13 cellular contexts compared by ENCODE assay signal in genomic region chr6:11747021-11747420, GRCh38. TPM values are rescaled to one million over a fixed set of nuclear protein-coding genes. Genes with fewer than 3 reads are reported as not detected.
DNase-seq lines count a peak whose midpoint lies in the region; FAIRE-seq and TF ChIP-seq lines count a peak whose summit lies in the region.
"Had no signal": no experiment of that assay in that cellular context is flagged by ENCODE, and none has a peak within 500 bp of the region (broad histone marks: within the 10 kb centered on the region; RNA-seq: fewer than 3 reads in every experiment).

No MANE protein-coding gene starts in this region.

- H3K36me3 ChIP-seq in astrocyte (ENCODE audit: insufficient read depth, low read length), result no peaks in the 10 kb centered on the region
- no peaks in the 10 kb centered on the region for H3K36me3 ChIP-seq in vagina
- no peaks in the 10 kb centered on the region for H3K36me3 ChIP-seq in MG63

- H3K9ac ChIP-seq in astrocyte (ENCODE audit: low read length), result no peak overlapping the region

- H3K4me1 ChIP-seq in astrocyte (ENCODE audit: insufficient read depth, low read length) (no peaks in the 10 kb centered on the region), vagina (no peaks in the 10 kb centered on the region)

- H3K36me3 Mint-ChIP-seq in astrocyte (ENCODE audit: low read depth, unreplicated experiment), result no peaks in the 10 kb centered on the region
- H3K36me3 Mint-ChIP-seq: CD14-positive monocyte; CD8-positive, alpha-beta T cell had no signal

- H3K79me2 ChIP-seq in astrocyte (ENCODE audit: insufficient read depth, low read length), result no peaks in the 10 kb centered on the region

- intact Hi-C loops in vagina (cut with DNase I), result no loop called here

- no peaks in the 10 kb centered on the region for H4K20me1 ChIP-seq in astrocyte (ENCODE audit: insufficient read depth, low read length)

- TF ChIP-seq CTCF in astrocyte (IDR thresholded peaks at IDR 0.05; ENCODE audit: insufficient read depth, low read depth, low read length) (no peak), fibroblast of the aortic adventitia (IDR thresholded peaks at IDR 0.05; ENCODE audit: insufficient read depth, low read length) (no peak), vagina (IDR thresholded peaks at IDR 0.05) (no peak)

- no peak overlapping the region for H3K27ac Mint-ChIP-seq in astrocyte (ENCODE audit: unreplicated experiment)
- H3K27ac Mint-ChIP-seq: CD8-positive, alpha-beta T cell had no signal

- H3K27me3 ChIP-seq in astrocyte (ENCODE audit: insufficient read depth, low read length) (no peaks in the 10 kb centered on the region), vagina (no peaks in the 10 kb centered on the region), MG63 (no peaks in the 10 kb centered on the region)

- FAIRE-seq in astrocyte (lab: Jason Lieb, UNC), result no peak

- no peak overlapping the region for H3K4me2 ChIP-seq in astrocyte (ENCODE audit: low read length)

- H3K4me1 Mint-ChIP-seq in astrocyte (ENCODE audit: low read depth, unreplicated experiment), result no peaks in the 10 kb centered on the region

- TF ChIP-seq POLR2A in vagina (IDR thresholded peaks at IDR 0.05), result no peak

- DNase-seq in EH (ENCODE audit: low read depth) (peak; percentile 41), astrocyte (ENCODE audit: low read depth) (peak; percentile 47), fibroblast of the aortic adventitia (ENCODE audit: low read depth) (peak; percentile 31), vagina (ENCODE audit: extremely low spot score in 2 of 2) (no peak), ACHN (no peak), MG63 (no peak)
- no peak for DNase-seq in activated CD4-positive, alpha-beta T cell treated with anti-CD3 and anti-CD28 coated beads for 4 hours
- DNase-seq: Caco-2; CD8-positive, alpha-beta T cell; DND-41; GF-D8 had no signal

- H3K4me3 Mint-ChIP-seq in astrocyte (ENCODE audit: unreplicated experiment), result no peak overlapping the region
- H3K4me3 Mint-ChIP-seq: CD14-positive monocyte; CD8-positive, alpha-beta T cell had no signal

- H3K27ac ChIP-seq in astrocyte (ENCODE audit: low read depth, low read length) (no peak overlapping the region), vagina (peak overlapping the region; percentile 5)
- H3K27ac ChIP-seq: HL-60 had no signal

- no peak overlapping the region for H3K4me3 ChIP-seq in astrocyte (ENCODE audit: insufficient read depth, low read depth, low read length)
- H3K4me3 ChIP-seq in fibroblast of the aortic adventitia (ENCODE audit: low read depth, low read length), result no peak overlapping the region
- H3K4me3 ChIP-seq in vagina, result no peak overlapping the region
- H3K4me3 ChIP-seq in MG63, result no peak overlapping the region

- no peaks in the 10 kb centered on the region for H3K9me3 ChIP-seq in astrocyte (ENCODE audit: insufficient read depth, low read depth, low read length)
- H3K9me3 ChIP-seq in vagina, result no peaks in the 10 kb centered on the region
- H3K9me3 ChIP-seq in MG63, result peaks cover 5% of the 10 kb centered on the region; the same call in 1 of the 2 replicates
- H3K9me3 ChIP-seq: Caco-2 had no signal

- peaks cover 3% of the 10 kb centered on the region for H3K9me3 Mint-ChIP-seq in astrocyte (ENCODE audit: unreplicated experiment)

- no peak overlapping the region for H2AFZ ChIP-seq in astrocyte (ENCODE audit: low read depth, low read length)

- no peaks in the 10 kb centered on the region for H3K27me3 Mint-ChIP-seq in astrocyte (ENCODE audit: low read depth, unreplicated experiment)

- in situ Hi-C loops in ACHN (cut with HindIII; ENCODE audit: low pct_ligation_motif_present, low pct_unique_long_range_greater_than_20kb, low sequenced_read_pairs), result no loop called here

RNA-seq across cellular contexts. Expression of gene ADTRP, which starts 31.6 kb away (rescaled TPM):
- total RNA-seq in astrocyte, result 0.58 and 0.68 TPM in 2 replicates
- total RNA-seq in fibroblast of the aortic adventitia (ENCODE audit: low replicate concordance), result 2.6 and 10.9 TPM in 2 replicates
- total RNA-seq in vagina, result not detected
- 1.5 and 2.1 TPM in 2 replicates for total RNA-seq in MG63 (2014; rRNA removed; shearing (Covaris generic); ENCODE audit: low replicate concordance)

Comparison
In these comparisons a context has a peak if more than half of its experiments do, and no peak if none do; other contexts are left out.
1. DNase-seq: peak in EH (single experiment), astrocyte (single experiment) and fibroblast of the aortic adventitia (single experiment); none in vagina (0 of 2), activated CD4-positive, alpha-beta T cell treated with anti-CD3 and anti-CD28 coated beads for 4 hours (0 of 2), ACHN (single experiment) and MG63 (single experiment).